2 cellular contexts compared by ENCODE assay signal in genomic region chr17:76900723-76901122, GRCh38.
TF ChIP-seq lines count a peak whose summit lies in the region.

No MANE protein-coding gene starts in this region.

TF ChIP-seq in HEK293, 187 proteins besides CTCF, POLR2A, EP300 and RAD21 (continued from another document):
- TF ChIP-seq ZSCAN4 (tag by site-specific recombination; IDR thresholded peaks at IDR 0.05) (peak; percentile 96), ZBTB20 (tag by site-specific recombination; IDR thresholded peaks at IDR 0.05) (0 out of 2 replicates have a peak, but pooled peaks have one; percentile 20)

TF ChIP-seq in H1, 55 proteins besides CTCF, POLR2A, EP300 and RAD21 (continued from another document):
- TF ChIP-seq ATF3 (IDR thresholded peaks at IDR 0.05; ENCODE audit: insufficient read depth, low read depth, low read length) (no peak), HDAC6 (IDR thresholded peaks at IDR 0.05; ENCODE audit: low read depth, low read length) (no peak), TAF1 (IDR thresholded peaks at IDR 0.05; ENCODE audit: low read depth, low read length) (no peak), SIX5 (IDR thresholded peaks at IDR 0.05; ENCODE audit: low read depth, low read length) (no peak), E2F6 (IDR thresholded peaks at IDR 0.05) (no peak), RBBP5 (IDR thresholded peaks at IDR 0.05; ENCODE audit: borderline replicate concordance, low read depth, low read length) (no peak), SIRT6 (IDR thresholded peaks at IDR 0.05; ENCODE audit: low read length) (no peak), SAP30 (IDR thresholded peaks at IDR 0.05; ENCODE audit: insufficient read depth, insufficient replicate concordance, low read length) (no peak), SIN3A (conservative IDR thresholded peaks at IDR 0.05 in 1 of 2, IDR thresholded peaks at IDR 0.05 in 1 of 2; ENCODE audit: low read depth in 1 of 2, low read length in 2 of 2) (no peak), MAFK (IDR thresholded peaks at IDR 0.05; ENCODE audit: low read depth, low read length) (no peak), GABPA (IDR thresholded peaks at IDR 0.05; ENCODE audit: borderline replicate concordance, insufficient read depth, low read length) (no peak), USF2 (IDR thresholded peaks at IDR 0.05; ENCODE audit: low read length) (no peak), TBP (IDR thresholded peaks at IDR 0.05; ENCODE audit: low read depth, low read length) (no peak)
TF ChIP-seq in H1: peak in this region for 0.
